In the genomic region with DNA sequence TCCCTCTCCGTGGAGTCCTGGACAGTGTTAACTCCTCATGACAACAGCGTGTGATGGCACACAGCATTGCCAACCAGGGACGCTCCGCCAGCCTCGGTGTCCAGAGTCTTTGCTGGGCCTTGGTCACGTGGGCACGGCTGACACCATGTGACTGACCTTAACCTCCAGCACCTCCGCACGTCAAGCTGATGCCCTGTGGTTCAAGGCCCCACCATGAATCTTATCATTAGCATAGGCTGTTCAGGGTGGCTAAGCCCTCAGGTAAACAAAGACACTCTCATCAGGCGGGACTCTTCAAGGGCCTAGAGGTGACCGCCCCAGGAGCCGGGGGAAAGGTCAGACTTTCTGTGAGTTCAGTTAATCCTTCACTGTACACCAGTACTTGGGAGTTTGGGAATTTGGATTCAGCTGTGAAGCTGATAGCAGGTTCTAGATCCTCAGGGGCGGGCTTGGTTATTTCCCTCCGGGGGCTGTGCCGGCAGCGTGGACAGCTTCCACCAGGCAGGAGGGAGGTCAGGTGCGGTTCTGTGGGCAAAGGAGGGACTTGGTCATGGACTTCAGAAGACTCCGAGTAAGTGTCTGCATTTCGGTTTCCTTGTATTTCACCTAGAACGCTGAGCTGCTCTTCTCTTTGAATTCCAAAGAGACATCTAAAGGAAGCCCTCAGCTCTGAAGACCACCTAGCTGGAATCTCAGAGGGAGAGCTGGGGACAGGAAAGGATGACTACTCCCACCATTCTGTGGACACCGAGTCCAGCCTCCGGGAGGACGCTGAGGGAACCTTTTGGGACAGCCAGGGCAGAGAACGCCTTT, we compare ENCODE assay signal across 1 cellular context.
TF ChIP-seq lines count a peak whose summit lies in the region.

No MANE protein-coding gene starts in this region.

TF ChIP-seq in K562, 482 proteins besides CTCF, POLR2A, EP300 and RAD21 (continued from another document and continues in another):
- TF ChIP-seq NR2C1 (IDR thresholded peaks at IDR 0.05) (no peak), NR2C1 (tag; IDR thresholded peaks at IDR 0.05) (peak; percentile 47; the same call in 1 of the 2 replicates), L3MBTL2 (IDR thresholded peaks at IDR 0.05) (no peak; the same call in 1 of the 2 replicates), ZZZ3 (IDR thresholded peaks at IDR 0.05) (no peak), E2F8 (IDR thresholded peaks at IDR 0.05; ENCODE audit: low read depth, partially characterized antibody) (no peak), CHCHD3 (CRISPR knock-in tag; IDR thresholded peaks at IDR 0.05) (no peak), MGA (IDR thresholded peaks at IDR 0.05) (0 out of 2 replicates have a peak, but pooled peaks have one; percentile 27), HES1 (IDR thresholded peaks at IDR 0.05; ENCODE audit: low read depth) (no peak), NFIC (IDR thresholded peaks at IDR 0.05) (no peak), ZFX (CRISPR knock-in tag; IDR thresholded peaks at IDR 0.05) (peak; percentile 34), MCM3 (IDR thresholded peaks at IDR 0.05) (no peak), MED1 (CRISPR knock-in tag; IDR thresholded peaks at IDR 0.05; ENCODE audit: borderline replicate concordance) (no peak), MAX (CRISPR knock-in tag; IDR thresholded peaks at IDR 0.05) (peak; percentile 55; the same call in 1 of the 2 replicates), NUFIP1 (IDR thresholded peaks at IDR 0.05; ENCODE audit: partially characterized antibody) (no peak), ZNF766 (CRISPR knock-in tag; conservative IDR thresholded peaks at IDR 0.05) (no peak), RAD51 (IDR thresholded peaks at IDR 0.05; ENCODE audit: borderline replicate concordance, low read depth) (peak; percentile 82), ERF (CRISPR knock-in tag; IDR thresholded peaks at IDR 0.05) (0 out of 2 replicates have a peak, but pooled peaks have one; percentile 60)
- TF ChIP-seq, protein P1, sequence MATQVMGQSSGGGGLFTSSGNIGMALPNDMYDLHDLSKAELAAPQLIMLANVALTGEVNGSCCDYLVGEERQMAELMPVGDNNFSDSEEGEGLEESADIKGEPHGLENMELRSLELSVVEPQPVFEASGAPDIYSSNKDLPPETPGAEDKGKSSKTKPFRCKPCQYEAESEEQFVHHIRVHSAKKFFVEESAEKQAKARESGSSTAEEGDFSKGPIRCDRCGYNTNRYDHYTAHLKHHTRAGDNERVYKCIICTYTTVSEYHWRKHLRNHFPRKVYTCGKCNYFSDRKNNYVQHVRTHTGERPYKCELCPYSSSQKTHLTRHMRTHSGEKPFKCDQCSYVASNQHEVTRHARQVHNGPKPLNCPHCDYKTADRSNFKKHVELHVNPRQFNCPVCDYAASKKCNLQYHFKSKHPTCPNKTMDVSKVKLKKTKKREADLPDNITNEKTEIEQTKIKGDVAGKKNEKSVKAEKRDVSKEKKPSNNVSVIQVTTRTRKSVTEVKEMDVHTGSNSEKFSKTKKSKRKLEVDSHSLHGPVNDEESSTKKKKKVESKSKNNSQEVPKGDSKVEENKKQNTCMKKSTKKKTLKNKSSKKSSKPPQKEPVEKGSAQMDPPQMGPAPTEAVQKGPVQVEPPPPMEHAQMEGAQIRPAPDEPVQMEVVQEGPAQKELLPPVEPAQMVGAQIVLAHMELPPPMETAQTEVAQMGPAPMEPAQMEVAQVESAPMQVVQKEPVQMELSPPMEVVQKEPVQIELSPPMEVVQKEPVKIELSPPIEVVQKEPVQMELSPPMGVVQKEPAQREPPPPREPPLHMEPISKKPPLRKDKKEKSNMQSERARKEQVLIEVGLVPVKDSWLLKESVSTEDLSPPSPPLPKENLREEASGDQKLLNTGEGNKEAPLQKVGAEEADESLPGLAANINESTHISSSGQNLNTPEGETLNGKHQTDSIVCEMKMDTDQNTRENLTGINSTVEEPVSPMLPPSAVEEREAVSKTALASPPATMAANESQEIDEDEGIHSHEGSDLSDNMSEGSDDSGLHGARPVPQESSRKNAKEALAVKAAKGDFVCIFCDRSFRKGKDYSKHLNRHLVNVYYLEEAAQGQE (CRISPR knock-in tag; IDR thresholded peaks at IDR 0.05; ENCODE audit: low read depth), result no peak
- TF ChIP-seq, protein P2, sequence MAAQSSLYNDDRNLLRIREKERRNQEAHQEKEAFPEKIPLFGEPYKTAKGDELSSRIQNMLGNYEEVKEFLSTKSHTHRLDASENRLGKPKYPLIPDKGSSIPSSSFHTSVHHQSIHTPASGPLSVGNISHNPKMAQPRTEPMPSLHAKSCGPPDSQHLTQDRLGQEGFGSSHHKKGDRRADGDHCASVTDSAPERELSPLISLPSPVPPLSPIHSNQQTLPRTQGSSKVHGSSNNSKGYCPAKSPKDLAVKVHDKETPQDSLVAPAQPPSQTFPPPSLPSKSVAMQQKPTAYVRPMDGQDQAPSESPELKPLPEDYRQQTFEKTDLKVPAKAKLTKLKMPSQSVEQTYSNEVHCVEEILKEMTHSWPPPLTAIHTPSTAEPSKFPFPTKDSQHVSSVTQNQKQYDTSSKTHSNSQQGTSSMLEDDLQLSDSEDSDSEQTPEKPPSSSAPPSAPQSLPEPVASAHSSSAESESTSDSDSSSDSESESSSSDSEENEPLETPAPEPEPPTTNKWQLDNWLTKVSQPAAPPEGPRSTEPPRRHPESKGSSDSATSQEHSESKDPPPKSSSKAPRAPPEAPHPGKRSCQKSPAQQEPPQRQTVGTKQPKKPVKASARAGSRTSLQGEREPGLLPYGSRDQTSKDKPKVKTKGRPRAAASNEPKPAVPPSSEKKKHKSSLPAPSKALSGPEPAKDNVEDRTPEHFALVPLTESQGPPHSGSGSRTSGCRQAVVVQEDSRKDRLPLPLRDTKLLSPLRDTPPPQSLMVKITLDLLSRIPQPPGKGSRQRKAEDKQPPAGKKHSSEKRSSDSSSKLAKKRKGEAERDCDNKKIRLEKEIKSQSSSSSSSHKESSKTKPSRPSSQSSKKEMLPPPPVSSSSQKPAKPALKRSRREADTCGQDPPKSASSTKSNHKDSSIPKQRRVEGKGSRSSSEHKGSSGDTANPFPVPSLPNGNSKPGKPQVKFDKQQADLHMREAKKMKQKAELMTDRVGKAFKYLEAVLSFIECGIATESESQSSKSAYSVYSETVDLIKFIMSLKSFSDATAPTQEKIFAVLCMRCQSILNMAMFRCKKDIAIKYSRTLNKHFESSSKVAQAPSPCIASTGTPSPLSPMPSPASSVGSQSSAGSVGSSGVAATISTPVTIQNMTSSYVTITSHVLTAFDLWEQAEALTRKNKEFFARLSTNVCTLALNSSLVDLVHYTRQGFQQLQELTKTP (IDR thresholded peaks at IDR 0.05; ENCODE audit: low read depth in 1 of 2, partially characterized antibody in 2 of 2), result no peak
- TF ChIP-seq, protein P3, sequence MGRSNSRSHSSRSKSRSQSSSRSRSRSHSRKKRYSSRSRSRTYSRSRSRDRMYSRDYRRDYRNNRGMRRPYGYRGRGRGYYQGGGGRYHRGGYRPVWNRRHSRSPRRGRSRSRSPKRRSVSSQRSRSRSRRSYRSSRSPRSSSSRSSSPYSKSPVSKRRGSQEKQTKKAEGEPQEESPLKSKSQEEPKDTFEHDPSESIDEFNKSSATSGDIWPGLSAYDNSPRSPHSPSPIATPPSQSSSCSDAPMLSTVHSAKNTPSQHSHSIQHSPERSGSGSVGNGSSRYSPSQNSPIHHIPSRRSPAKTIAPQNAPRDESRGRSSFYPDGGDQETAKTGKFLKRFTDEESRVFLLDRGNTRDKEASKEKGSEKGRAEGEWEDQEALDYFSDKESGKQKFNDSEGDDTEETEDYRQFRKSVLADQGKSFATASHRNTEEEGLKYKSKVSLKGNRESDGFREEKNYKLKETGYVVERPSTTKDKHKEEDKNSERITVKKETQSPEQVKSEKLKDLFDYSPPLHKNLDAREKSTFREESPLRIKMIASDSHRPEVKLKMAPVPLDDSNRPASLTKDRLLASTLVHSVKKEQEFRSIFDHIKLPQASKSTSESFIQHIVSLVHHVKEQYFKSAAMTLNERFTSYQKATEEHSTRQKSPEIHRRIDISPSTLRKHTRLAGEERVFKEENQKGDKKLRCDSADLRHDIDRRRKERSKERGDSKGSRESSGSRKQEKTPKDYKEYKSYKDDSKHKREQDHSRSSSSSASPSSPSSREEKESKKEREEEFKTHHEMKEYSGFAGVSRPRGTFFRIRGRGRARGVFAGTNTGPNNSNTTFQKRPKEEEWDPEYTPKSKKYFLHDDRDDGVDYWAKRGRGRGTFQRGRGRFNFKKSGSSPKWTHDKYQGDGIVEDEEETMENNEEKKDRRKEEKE (IDR thresholded peaks at IDR 0.05; ENCODE audit: borderline replicate concordance in 1 of 2, control insufficient read depth in 1 of 2, low read depth in 2 of 2, low read length in 1 of 2), result no peak
